ENCODE assay signal across 8 cellular contexts in the genomic region with DNA sequence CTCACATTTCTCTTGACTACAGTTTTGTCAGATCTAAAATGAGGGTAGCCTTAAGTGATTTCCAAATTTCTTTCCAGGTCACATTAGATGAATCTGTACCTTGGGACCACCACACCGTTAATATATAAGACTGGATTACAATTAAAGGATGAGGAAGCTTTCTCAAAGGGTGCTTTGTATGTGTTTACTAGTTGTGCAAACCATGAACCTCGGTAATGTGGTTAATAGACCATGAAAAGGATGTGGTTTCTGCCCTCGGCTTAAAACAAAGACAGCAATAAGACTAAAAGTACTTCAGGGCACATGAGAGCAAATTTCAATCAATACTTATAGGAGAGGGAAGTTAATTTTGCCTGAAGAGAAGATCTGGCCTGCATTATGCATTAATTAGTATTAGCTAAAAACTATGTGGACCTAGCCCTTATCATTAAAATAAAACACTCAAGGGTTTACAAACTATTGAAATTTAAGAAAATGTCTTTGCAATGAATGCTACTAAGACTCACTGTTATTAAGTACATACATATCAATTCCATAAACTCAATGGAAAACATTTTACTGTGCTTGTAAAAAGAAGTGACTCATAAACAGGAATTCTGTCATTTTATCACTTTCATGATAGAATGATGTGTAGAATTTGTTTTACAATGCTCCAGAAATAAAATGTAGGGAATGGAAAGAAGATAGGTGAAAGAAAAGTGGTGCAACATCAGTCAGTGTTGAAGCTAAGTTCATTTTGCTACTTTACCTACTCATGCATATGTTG. TPM values are rescaled to one million over a fixed set of nuclear protein-coding genes. Genes with fewer than 3 reads are reported as not detected.
DNase-seq lines count a peak whose midpoint lies in the region; ATAC-seq lines count a peak whose summit lies in the region.

No MANE protein-coding gene starts in this region.

- H3K9me3 Mint-ChIP-seq in activated CD4-positive, alpha-beta memory T cell treated with anti-CD3 and anti-CD28 coated beads, Interleukin-2, amount 10 ng/mL, durations not matched to agents 7 days and 5 days, result no peaks in the 10 kb centered on the region
- no peaks in the 10 kb centered on the region for H3K9me3 Mint-ChIP-seq in naive B cell

- ATAC-seq in GM18499 (IDR thresholded peaks at IDR 0.05; ENCODE audit: insufficient read depth, unreplicated experiment) (peak; percentile 50), GM21526 (IDR thresholded peaks at IDR 0.05; ENCODE audit: low FRiP score, unreplicated experiment) (peak; percentile 43), naive B cell (ENCODE audit: low read depth in 2 of 2) (peak; percentile 42 to 62)

- peaks cover 6% of the 10 kb centered on the region for H3K27me3 Mint-ChIP-seq in activated CD4-positive, alpha-beta memory T cell treated with anti-CD3 and anti-CD28 coated beads, Interleukin-2, amount 10 ng/mL, durations not matched to agents 7 days and 5 days
- no peaks in the 10 kb centered on the region for H3K27me3 Mint-ChIP-seq in naive B cell

- POLR2A ChIA-PET in activated CD4-positive, alpha-beta memory T cell treated with anti-CD3 and anti-CD28 coated beads, Interleukin-2, amount 10 ng/mL, durations not matched to agents 7 days and 5 days (lab: Charles Lee), result interaction anchor here (0.6 to 2.0 kb wide), 4 partner anchors 10 to 84 kb away, joined by 3 to 7 read pairs (median 5); no protein-coding TSS in a partner anchor

- H3K4me3 Mint-ChIP-seq in activated CD4-positive, alpha-beta memory T cell treated with anti-CD3 and anti-CD28 coated beads, Interleukin-2, amount 10 ng/mL, durations not matched to agents 7 days and 5 days, result no peak overlapping the region
- no peak overlapping the region for H3K4me3 Mint-ChIP-seq in naive B cell

- CTCF ChIA-PET in activated CD4-positive, alpha-beta memory T cell treated with anti-CD3 and anti-CD28 coated beads, Interleukin-2, amount 10 ng/mL, durations not matched to agents 7 days and 5 days (lab: Charles Lee), result interaction anchor here (0.8 to 3.4 kb wide), 3 partner anchors 10 to 84 kb away, joined by 4 to 15 read pairs (median 5); no protein-coding TSS in a partner anchor

- DNase-seq in HuH-7 (ENCODE audit: low spot score) (peak; percentile 27), naive B cell (peak; percentile 60), dermis blood vessel endothelial cell (no peak), AG08395 (ENCODE audit: low spot score) (no peak), RKO (ENCODE audit: low spot score) (no peak)
- peak; percentile 42 for DNase-seq in activated CD4-positive, alpha-beta memory T cell treated with anti-CD3 and anti-CD28 coated beads, Interleukin-2, amount 10 ng/mL, durations not matched to agents 7 days and 5 days

- H3K36me3 Mint-ChIP-seq in activated CD4-positive, alpha-beta memory T cell treated with anti-CD3 and anti-CD28 coated beads, Interleukin-2, amount 10 ng/mL, durations not matched to agents 7 days and 5 days (ENCODE audit: low read depth), result peaks cover 6% of the 10 kb centered on the region
- H3K36me3 Mint-ChIP-seq in naive B cell, result no peaks in the 10 kb centered on the region

- no peak overlapping the region for H3K27ac Mint-ChIP-seq in activated CD4-positive, alpha-beta memory T cell treated with anti-CD3 and anti-CD28 coated beads, Interleukin-2, amount 10 ng/mL, durations not matched to agents 7 days and 5 days
- H3K27ac Mint-ChIP-seq in naive B cell, result no peak overlapping the region

- peaks cover 19% of the 10 kb centered on the region for H3K4me1 Mint-ChIP-seq in activated CD4-positive, alpha-beta memory T cell treated with anti-CD3 and anti-CD28 coated beads, Interleukin-2, amount 10 ng/mL, durations not matched to agents 7 days and 5 days
- H3K4me1 Mint-ChIP-seq in naive B cell, result peaks cover 0 to 17% (median 15%) of the 10 kb centered on the region in 3 donors

RNA-seq across cellular contexts. Expression of gene TMX4, which starts 0.9 kb away (rescaled TPM):
- total RNA-seq in activated CD4-positive, alpha-beta memory T cell treated with anti-CD3 and anti-CD28 coated beads, Interleukin-2, amount 10 ng/mL, durations not matched to agents 7 days and 5 days, result 10 to 100 TPM; 73.6 to 80.3 TPM
- polyA plus RNA-seq in naive B cell (ENCODE audit: low read depth in 6 of 6), result 10 to 100 TPM; 41.9 to 56.9 (median 47.8) TPM
- total RNA-seq in dermis blood vessel endothelial cell, result 16.0 and 18.0 TPM in 2 replicates

Comparison
In these comparisons a context has a peak if more than half of its experiments do, and no peak if none do; other contexts are left out.
1. DNase-seq: peak in HuH-7 (single experiment), activated CD4-positive, alpha-beta memory T cell treated with anti-CD3 and anti-CD28 coated beads, Interleukin-2, amount 10 ng/mL, durations not matched to agents 7 days and 5 days (single experiment) and naive B cell (single experiment); none in dermis blood vessel endothelial cell (single experiment), AG08395 (single experiment) and RKO (single experiment).
2. Peak in every context shown above with its lines, with median percentiles within 50 percentile points of each other: ATAC-seq.